8 cellular contexts compared by ENCODE assay signal in the genomic region with DNA sequence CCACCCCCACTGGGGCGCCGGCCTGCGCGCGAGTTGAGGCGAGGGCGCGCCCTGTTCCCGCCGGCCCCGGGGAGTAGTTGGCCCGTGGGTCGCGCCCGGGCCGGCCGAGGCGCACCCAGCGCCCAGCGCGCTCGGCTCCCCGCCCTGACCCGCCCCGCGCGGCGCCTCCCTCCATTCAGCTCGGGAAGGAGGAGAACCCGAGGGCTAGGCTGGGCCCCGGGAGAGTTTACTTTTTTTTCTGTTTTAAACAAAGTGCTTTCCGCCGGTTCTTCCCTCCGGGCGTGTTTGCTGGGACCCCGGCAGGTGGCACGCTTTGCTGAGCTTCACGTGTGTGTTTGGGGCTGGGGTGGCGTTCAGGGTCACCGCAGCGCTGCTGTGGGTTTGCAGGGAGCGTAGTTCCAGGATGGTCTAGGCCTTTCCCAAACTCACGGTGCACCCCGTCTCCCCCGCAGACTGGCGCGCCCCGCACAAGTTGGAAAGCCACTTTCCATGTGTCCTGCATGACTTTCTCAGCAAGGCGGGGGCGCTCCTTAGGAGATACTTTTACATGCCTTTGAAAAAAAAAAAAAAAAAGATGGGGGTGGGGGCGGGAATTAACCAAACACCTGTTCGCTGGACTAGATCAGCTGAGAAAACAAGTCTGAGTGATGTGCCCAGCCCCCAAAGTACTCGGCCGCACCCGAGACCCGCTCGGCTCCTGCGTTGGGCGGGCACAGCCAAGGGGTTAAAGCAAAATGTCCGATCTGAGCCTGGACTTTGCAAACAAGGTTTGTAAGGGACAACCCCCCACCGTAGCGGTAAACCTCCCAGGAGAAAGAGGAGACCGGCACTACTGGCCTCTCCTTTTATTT. TPM values are rescaled to one million over a fixed set of nuclear protein-coding genes. Genes with fewer than 3 reads are reported as not detected.
DNase-seq lines count a peak whose midpoint lies in the region; ATAC-seq and TF ChIP-seq lines count a peak whose summit lies in the region.

No MANE protein-coding gene starts in this region.

- DNase-seq in DND-41: peak; percentile 52
- peak; percentile 42 for DNase-seq in LoVo (ENCODE audit: low spot score)
- DNase-seq in activated CD4-positive, alpha-beta T cell treated with anti-CD3 and anti-CD28 coated beads, Interleukin-2, amount 10 ng/mL, durations not matched to agents 7 days and 5 days: peak; percentile 68
- DNase-seq in dermis blood vessel endothelial cell: peak; percentile 56
- DNase-seq in lower lobe of right lung: peak; percentile 65
- peak; percentile 21 for DNase-seq in stimulated activated CD8-positive, alpha-beta memory T cell treated with anti-CD3 and anti-CD28 coated beads, Interleukin-4, amount 100 ng/mL, for 24 hours (ENCODE audit: low read depth)
- no peak for DNase-seq in GM19240 (ENCODE audit: insufficient read length, low spot score)

- peak; percentile 22 for ATAC-seq in DND-41 (ENCODE audit: insufficient read depth, low read depth)
- ATAC-seq in lower lobe of right lung: peak; percentile 86 to 88
- ATAC-seq in GM18505 (IDR thresholded peaks at IDR 0.05; ENCODE audit: unreplicated experiment): no peak

- peaks cover 50% of the 10 kb centered on the region for H3K27me3 ChIP-seq in DND-41 (ENCODE audit: insufficient read depth, low read length, poor library complexity)
- H3K27me3 ChIP-seq in lower lobe of right lung (ENCODE audit: low read depth): peaks cover 3% of the 10 kb centered on the region

- CTCF ChIA-PET in activated CD4-positive, alpha-beta T cell treated with anti-CD3 and anti-CD28 coated beads, Interleukin-2, amount 10 ng/mL, durations not matched to agents 7 days and 5 days (lab: Charles Lee): interaction anchor here (0.6 to 7.3 kb wide), 6 partner anchors 9 to 1737 kb away, joined by 3 to 36 read pairs (median 4); no protein-coding TSS in a partner anchor

- no peaks in the 10 kb centered on the region for H3K9me3 Mint-ChIP-seq in activated CD4-positive, alpha-beta T cell treated with anti-CD3 and anti-CD28 coated beads, Interleukin-2, amount 10 ng/mL, durations not matched to agents 7 days and 5 days

- TF ChIP-seq CTCF in DND-41 (IDR thresholded peaks at IDR 0.05; ENCODE audit: borderline replicate concordance, extremely low read depth, low read length, poor library complexity, severe bottlenecking) (peak; percentile 36), lower lobe of right lung (IDR thresholded peaks at IDR 0.05) (no peak)

- peak overlapping the region; percentile 44; the same call in 1 of the 2 replicates for H3K9ac ChIP-seq in DND-41 (ENCODE audit: low read depth, low read length)

- intact Hi-C loops in lower lobe of right lung (cut with DNase I): no loop called here

- H3K4me3 Mint-ChIP-seq in activated CD4-positive, alpha-beta T cell treated with anti-CD3 and anti-CD28 coated beads, Interleukin-2, amount 10 ng/mL, durations not matched to agents 7 days and 5 days: peak overlapping the region; percentile 83

- H3K27ac ChIP-seq in DND-41 (ENCODE audit: low read length) (no peak overlapping the region), lower lobe of right lung (peak overlapping the region; percentile 87)

- H3K4me3 ChIP-seq in DND-41 (ENCODE audit: low read depth in 1 of 2, low read length in 2 of 2) (peak overlapping the region; percentile 24 to 58; a peak in 3 of 4 replicates), lower lobe of right lung (peak overlapping the region; percentile 86)

- no peaks in the 10 kb centered on the region for H3K79me2 ChIP-seq in DND-41 (ENCODE audit: insufficient read depth, low read length)

- peaks cover 39% of the 10 kb centered on the region for H3K27me3 Mint-ChIP-seq in activated CD4-positive, alpha-beta T cell treated with anti-CD3 and anti-CD28 coated beads, Interleukin-2, amount 10 ng/mL, durations not matched to agents 7 days and 5 days

- H3K36me3 Mint-ChIP-seq in activated CD4-positive, alpha-beta T cell treated with anti-CD3 and anti-CD28 coated beads, Interleukin-2, amount 10 ng/mL, durations not matched to agents 7 days and 5 days (ENCODE audit: low read depth): peaks cover 24% of the 10 kb centered on the region

- H3K4me2 ChIP-seq in DND-41 (ENCODE audit: insufficient read depth, low read length): peak overlapping the region; percentile 92

- POLR2A ChIA-PET in activated CD4-positive, alpha-beta T cell treated with anti-CD3 and anti-CD28 coated beads, Interleukin-2, amount 10 ng/mL, durations not matched to agents 7 days and 5 days (lab: Charles Lee): interaction anchor here (1.0 kb wide), 1 partner anchor 231 kb away, joined by 4 read pairs; no protein-coding TSS in a partner anchor

- H3K36me3 ChIP-seq in DND-41 (ENCODE audit: insufficient read depth, low read length) (no peaks in the 10 kb centered on the region), lower lobe of right lung (no peaks in the 10 kb centered on the region)

- H2AFZ ChIP-seq in DND-41 (ENCODE audit: low read depth, low read length): peak overlapping the region; percentile 58; the same call in 1 of the 2 replicates

- H3K4me1 ChIP-seq in DND-41 (ENCODE audit: insufficient read depth, low read length): peaks cover 23% of the 10 kb centered on the region
- peaks cover 48% of the 10 kb centered on the region for H3K4me1 ChIP-seq in lower lobe of right lung

- H3K4me1 Mint-ChIP-seq in activated CD4-positive, alpha-beta T cell treated with anti-CD3 and anti-CD28 coated beads, Interleukin-2, amount 10 ng/mL, durations not matched to agents 7 days and 5 days: peaks cover 57% of the 10 kb centered on the region

- no peaks in the 10 kb centered on the region for H3K9me3 ChIP-seq in DND-41 (ENCODE audit: insufficient read depth, low read length, severe bottlenecking)
- H3K9me3 ChIP-seq in lower lobe of right lung: no peaks in the 10 kb centered on the region

- peaks cover 7% of the 10 kb centered on the region; the same call in 1 of the 2 replicates for H4K20me1 ChIP-seq in DND-41 (ENCODE audit: insufficient read depth, low read length)

- peak overlapping the region; percentile 74 for H3K27ac Mint-ChIP-seq in activated CD4-positive, alpha-beta T cell treated with anti-CD3 and anti-CD28 coated beads, Interleukin-2, amount 10 ng/mL, durations not matched to agents 7 days and 5 days

- TF ChIP-seq POLR2A in GM18505 (IDR thresholded peaks at IDR 0.05; ENCODE audit: borderline replicate concordance, extremely low read depth, insufficient read depth, insufficient read length): no peak

RNA-seq across cellular contexts. Expression of a gene that starts 0.8 kb away (rescaled TPM):
- total RNA-seq in activated CD4-positive, alpha-beta T cell treated with anti-CD3 and anti-CD28 coated beads, Interleukin-2, amount 10 ng/mL, durations not matched to agents 7 days and 5 days: 10 to 100 TPM; 46.7 to 47.2 TPM
- total RNA-seq in dermis blood vessel endothelial cell: 338 and 347 TPM in 2 replicates
- 70.4 TPM for total RNA-seq in lower lobe of right lung
